ENCODE assay signal across 2 cellular contexts in the genomic region with DNA sequence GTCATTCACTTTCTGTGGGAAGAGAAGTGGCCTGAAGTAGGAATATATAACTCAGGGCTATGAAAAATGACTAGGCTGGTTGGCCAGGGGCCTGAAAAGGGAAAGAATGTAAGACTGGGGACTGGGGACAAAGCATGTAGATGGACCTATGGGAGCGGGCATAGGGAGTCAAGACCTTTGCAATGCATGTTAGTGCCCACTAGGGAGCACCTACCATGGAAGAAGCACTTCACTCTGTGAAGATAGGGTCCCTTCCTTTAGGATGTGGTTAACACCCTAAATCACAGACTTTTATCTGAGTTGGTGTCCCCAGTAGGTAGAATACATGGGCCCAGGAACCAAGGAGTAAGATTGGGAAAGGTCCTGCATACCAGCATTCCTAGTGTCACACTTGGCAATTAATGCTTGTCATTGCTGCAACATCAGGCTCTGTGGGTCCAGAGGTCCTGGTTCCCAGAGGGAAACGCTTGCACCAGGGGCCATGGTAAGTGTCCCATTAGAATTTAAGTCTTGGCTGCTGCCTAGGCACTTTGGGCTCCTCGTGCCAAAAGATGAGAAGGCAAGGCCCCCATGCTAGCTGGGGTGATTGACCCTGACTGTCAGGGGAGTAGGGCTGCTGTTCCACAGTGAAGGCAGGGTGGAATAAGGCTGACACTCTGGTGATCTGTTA.
A peak's percentile ranks its signal among the peaks of the same experiment; 100 is the strongest.
TF ChIP-seq lines count a peak whose summit lies in the region.

No MANE protein-coding gene starts in this region.

TF ChIP-seq in HCT116, 20 proteins besides CTCF, POLR2A, EP300 and RAD21 (continued from another document):
- TF ChIP-seq ELF1 (IDR thresholded peaks at IDR 0.05; ENCODE audit: borderline replicate concordance, low read depth) = no peak
- TF ChIP-seq EZH2phosphoT487 (IDR thresholded peaks at IDR 0.05; ENCODE audit: borderline replicate concordance) = no peak
- TF ChIP-seq JUND (IDR thresholded peaks at IDR 0.05) = no peak
- TF ChIP-seq EGR1 (IDR thresholded peaks at IDR 0.05; ENCODE audit: low read depth) = no peak
- TF ChIP-seq, protein P1, sequence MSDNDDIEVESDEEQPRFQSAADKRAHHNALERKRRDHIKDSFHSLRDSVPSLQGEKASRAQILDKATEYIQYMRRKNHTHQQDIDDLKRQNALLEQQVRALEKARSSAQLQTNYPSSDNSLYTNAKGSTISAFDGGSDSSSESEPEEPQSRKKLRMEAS (IDR thresholded peaks at IDR 0.05) = no peak
- TF ChIP-seq SRF (IDR thresholded peaks at IDR 0.05; ENCODE audit: low read depth) = no peak
- TF ChIP-seq FOSL1 (IDR thresholded peaks at IDR 0.05; ENCODE audit: low read depth) = no peak
- TF ChIP-seq ZFX (IDR thresholded peaks at IDR 0.05) = no peak
- no peak for TF ChIP-seq EZH2 (IDR thresholded peaks at IDR 0.05)
- no peak for TF ChIP-seq ZNF274 (IDR thresholded peaks at IDR 0.05; ENCODE audit: low read depth, low read length)
- TF ChIP-seq, protein P2, sequence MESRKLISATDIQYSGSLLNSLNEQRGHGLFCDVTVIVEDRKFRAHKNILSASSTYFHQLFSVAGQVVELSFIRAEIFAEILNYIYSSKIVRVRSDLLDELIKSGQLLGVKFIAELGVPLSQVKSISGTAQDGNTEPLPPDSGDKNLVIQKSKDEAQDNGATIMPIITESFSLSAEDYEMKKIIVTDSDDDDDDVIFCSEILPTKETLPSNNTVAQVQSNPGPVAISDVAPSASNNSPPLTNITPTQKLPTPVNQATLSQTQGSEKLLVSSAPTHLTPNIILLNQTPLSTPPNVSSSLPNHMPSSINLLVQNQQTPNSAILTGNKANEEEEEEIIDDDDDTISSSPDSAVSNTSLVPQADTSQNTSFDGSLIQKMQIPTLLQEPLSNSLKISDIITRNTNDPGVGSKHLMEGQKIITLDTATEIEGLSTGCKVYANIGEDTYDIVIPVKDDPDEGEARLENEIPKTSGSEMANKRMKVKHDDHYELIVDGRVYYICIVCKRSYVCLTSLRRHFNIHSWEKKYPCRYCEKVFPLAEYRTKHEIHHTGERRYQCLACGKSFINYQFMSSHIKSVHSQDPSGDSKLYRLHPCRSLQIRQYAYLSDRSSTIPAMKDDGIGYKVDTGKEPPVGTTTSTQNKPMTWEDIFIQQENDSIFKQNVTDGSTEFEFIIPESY (IDR thresholded peaks at IDR 0.05; ENCODE audit: extremely low read depth, insufficient replicate concordance, low read length) = no peak
- TF ChIP-seq, protein P3, sequence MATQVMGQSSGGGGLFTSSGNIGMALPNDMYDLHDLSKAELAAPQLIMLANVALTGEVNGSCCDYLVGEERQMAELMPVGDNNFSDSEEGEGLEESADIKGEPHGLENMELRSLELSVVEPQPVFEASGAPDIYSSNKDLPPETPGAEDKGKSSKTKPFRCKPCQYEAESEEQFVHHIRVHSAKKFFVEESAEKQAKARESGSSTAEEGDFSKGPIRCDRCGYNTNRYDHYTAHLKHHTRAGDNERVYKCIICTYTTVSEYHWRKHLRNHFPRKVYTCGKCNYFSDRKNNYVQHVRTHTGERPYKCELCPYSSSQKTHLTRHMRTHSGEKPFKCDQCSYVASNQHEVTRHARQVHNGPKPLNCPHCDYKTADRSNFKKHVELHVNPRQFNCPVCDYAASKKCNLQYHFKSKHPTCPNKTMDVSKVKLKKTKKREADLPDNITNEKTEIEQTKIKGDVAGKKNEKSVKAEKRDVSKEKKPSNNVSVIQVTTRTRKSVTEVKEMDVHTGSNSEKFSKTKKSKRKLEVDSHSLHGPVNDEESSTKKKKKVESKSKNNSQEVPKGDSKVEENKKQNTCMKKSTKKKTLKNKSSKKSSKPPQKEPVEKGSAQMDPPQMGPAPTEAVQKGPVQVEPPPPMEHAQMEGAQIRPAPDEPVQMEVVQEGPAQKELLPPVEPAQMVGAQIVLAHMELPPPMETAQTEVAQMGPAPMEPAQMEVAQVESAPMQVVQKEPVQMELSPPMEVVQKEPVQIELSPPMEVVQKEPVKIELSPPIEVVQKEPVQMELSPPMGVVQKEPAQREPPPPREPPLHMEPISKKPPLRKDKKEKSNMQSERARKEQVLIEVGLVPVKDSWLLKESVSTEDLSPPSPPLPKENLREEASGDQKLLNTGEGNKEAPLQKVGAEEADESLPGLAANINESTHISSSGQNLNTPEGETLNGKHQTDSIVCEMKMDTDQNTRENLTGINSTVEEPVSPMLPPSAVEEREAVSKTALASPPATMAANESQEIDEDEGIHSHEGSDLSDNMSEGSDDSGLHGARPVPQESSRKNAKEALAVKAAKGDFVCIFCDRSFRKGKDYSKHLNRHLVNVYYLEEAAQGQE (IDR thresholded peaks at IDR 0.05; ENCODE audit: low read depth) = no peak
- TF ChIP-seq CEBPB (IDR thresholded peaks at IDR 0.05; ENCODE audit: low read depth) = no peak
- TF ChIP-seq YY1 (IDR thresholded peaks at IDR 0.05; ENCODE audit: extremely low read depth, insufficient replicate concordance, low read depth, low read length) = no peak
- TF ChIP-seq SIN3A (IDR thresholded peaks at IDR 0.05; ENCODE audit: low read depth) = no peak
- TF ChIP-seq CBX3 (IDR thresholded peaks at IDR 0.05; ENCODE audit: low read depth) = no peak
- TF ChIP-seq, protein P4, sequence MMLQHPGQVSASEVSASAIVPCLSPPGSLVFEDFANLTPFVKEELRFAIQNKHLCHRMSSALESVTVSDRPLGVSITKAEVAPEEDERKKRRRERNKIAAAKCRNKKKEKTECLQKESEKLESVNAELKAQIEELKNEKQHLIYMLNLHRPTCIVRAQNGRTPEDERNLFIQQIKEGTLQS (IDR thresholded peaks at IDR 0.05) = no peak

TF ChIP-seq in HepG2, 621 proteins besides CTCF, POLR2A, EP300 and RAD21:
- TF ChIP-seq ZNF33B (CRISPR knock-in tag; IDR thresholded peaks at IDR 0.05) (no peak), ISL2 (CRISPR knock-in tag; IDR thresholded peaks at IDR 0.05) (no peak), ZNF143 (CRISPR knock-in tag; IDR thresholded peaks at IDR 0.05) (no peak), SMAD3 (CRISPR knock-in tag; IDR thresholded peaks at IDR 0.05) (no peak), SMC3 (IDR thresholded peaks at IDR 0.05; ENCODE audit: low read length) (peak; percentile 24; the same call in 1 of the 2 replicates), HOXD1 (CRISPR knock-in tag; IDR thresholded peaks at IDR 0.05) (no peak), HES4 (CRISPR knock-in tag; IDR thresholded peaks at IDR 0.05; ENCODE audit: borderline replicate concordance) (no peak), POLR2AphosphoS2 (IDR thresholded peaks at IDR 0.05; ENCODE audit: low read depth, low read length) (no peak), CBX5 (CRISPR knock-in tag; IDR thresholded peaks at IDR 0.05; ENCODE audit: borderline replicate concordance) (no peak), HOXA3 (CRISPR knock-in tag; IDR thresholded peaks at IDR 0.05) (no peak), PHF5A (CRISPR knock-in tag; IDR thresholded peaks at IDR 0.05; ENCODE audit: low read depth, unreplicated experiment) (no peak), ZFP82 (CRISPR knock-in tag; IDR thresholded peaks at IDR 0.05; ENCODE audit: borderline replicate concordance) (no peak), RBM39 (IDR thresholded peaks at IDR 0.05; ENCODE audit: low read depth, low read length, poor library complexity, severe bottlenecking) (no peak), STAG1 (CRISPR knock-in tag; IDR thresholded peaks at IDR 0.05) (0 out of 2 replicates have a peak, but pooled peaks have one; percentile 14), BCL6 (CRISPR knock-in tag; IDR thresholded peaks at IDR 0.05) (no peak)
- TF ChIP-seq, protein P5, sequence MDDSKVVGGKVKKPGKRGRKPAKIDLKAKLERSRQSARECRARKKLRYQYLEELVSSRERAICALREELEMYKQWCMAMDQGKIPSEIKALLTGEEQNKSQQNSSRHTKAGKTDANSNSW (CRISPR knock-in tag; IDR thresholded peaks at IDR 0.05; ENCODE audit: borderline replicate concordance) = no peak
- TF ChIP-seq, protein P6, sequence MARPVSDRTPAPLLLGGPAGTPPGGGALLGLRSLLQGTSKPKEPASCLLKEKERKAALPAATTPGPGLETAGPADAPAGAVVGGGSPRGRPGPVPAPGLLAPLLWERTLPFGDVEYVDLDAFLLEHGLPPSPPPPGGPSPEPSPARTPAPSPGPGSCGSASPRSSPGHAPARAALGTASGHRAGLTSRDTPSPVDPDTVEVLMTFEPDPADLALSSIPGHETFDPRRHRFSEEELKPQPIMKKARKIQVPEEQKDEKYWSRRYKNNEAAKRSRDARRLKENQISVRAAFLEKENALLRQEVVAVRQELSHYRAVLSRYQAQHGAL (CRISPR knock-in tag; IDR thresholded peaks at IDR 0.05; ENCODE audit: not compliant biosample characterization) = no peak
